13 cellular contexts compared by ENCODE assay signal in the genomic region with DNA sequence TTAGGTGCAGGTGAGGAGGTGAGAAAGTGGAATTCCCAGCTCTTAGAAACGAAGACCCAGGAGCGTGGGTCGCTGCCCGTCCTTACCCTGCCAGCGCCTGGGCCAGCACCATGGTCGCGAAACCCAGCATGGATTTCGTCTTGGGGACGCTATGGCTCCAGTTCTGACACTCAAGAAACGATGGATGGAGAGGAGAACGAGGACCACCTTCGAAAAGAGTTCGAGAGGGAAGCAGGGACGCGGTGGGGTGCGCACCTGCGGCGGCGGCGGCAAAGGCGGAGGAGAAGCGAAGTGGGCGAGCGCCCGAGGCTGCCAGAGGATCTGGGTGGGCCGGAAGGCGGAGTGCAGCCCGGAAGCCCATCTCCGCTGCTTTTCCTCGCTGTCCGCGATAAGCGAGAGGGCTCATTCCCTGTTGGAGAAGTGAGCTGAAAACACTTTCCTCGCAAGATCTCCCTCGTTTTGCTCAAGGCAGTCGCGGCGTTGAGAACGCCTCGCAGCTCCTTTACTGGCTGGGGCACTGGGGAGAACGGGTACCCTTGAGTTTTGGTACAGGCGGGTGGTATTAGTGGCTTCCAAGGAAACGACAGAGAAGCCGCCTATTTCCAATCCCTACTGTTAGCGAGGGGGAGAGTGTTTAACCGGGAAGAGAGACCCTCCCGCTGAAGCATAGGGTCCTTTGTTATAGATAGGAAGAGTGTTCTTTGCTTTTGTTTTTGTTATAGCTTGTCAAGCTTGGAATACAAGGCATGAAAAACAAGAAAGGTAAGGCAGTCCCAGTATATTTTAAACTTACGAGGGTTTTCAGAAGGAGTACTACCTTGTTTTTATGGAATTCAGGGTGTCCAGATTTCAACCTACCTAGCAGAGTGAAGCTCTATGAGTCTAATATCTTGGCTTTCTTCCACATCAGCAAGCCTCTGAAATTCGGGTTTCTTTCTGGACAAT.
A peak's percentile ranks its signal among the peaks of the same experiment; 100 is the strongest.
DNase-seq lines count a peak whose midpoint lies in the region; ATAC-seq and TF ChIP-seq lines count a peak whose summit lies in the region.
"Had no signal": no experiment of that assay in that cellular context is flagged by ENCODE, and none has a peak within 500 bp of the region (broad histone marks: within the 10 kb centered on the region; RNA-seq: fewer than 3 reads in every experiment).

No MANE protein-coding gene starts in this region.

- no peak for TF ChIP-seq CTCF in BE2C (IDR thresholded peaks at IDR 0.05; ENCODE audit: low read depth, low read length)
- no peak for TF ChIP-seq CTCF in HL-60 (IDR thresholded peaks at IDR 0.05; ENCODE audit: insufficient read depth, low read length)
- no peak for TF ChIP-seq CTCF in chondrocyte (IDR thresholded peaks at IDR 0.05)
- TF ChIP-seq CTCF in esophagus muscularis mucosa (IDR thresholded peaks at IDR 0.05): no peak

- peak overlapping the region; percentile 66 for H3K4me3 Mint-ChIP-seq in chondrocyte (ENCODE audit: unreplicated experiment)
- peak overlapping the region in 5 of 8 donors; percentile 13 to 84 (median 25) for H3K4me3 Mint-ChIP-seq in naive B cell

- H3K9me3 Mint-ChIP-seq in chondrocyte (ENCODE audit: low read depth): no peaks in the 10 kb centered on the region
- peaks cover 9 to 53% (median 30%) of the 10 kb centered on the region in 7 donors for H3K9me3 Mint-ChIP-seq in naive B cell

- 0 out of 2 replicates have a peak, but pooled peaks cover 4% of the 10 kb centered on the region for H3K4me1 ChIP-seq in BE2C
- peaks cover 0 to 12% (median 6%) of the 10 kb centered on the region in 4 donors for H3K4me1 ChIP-seq in esophagus muscularis mucosa

- DNase-seq in BE2C (peak; percentile 39), HL-60 (ENCODE audit: low read depth in 1 of 2, low spot score in 1 of 2) (no peak), chondrocyte (ENCODE audit: low spot score) (no peak), naive B cell (no peak), dermis blood vessel endothelial cell (no peak), sciatic nerve (ENCODE audit: low spot score) (no peak), esophagus muscularis mucosa (ENCODE audit: extremely low spot score) (no peak)
- DNase-seq: cerebellar nuclear complex, DMS153, NCI-H510A treated with DMSO at 0.1 percent for 48 hours, ovary, transverse colon had no signal

- no peak overlapping the region for H3K27ac ChIP-seq in HL-60 (replicated peaks)
- H3K27ac ChIP-seq in esophagus muscularis mucosa (replicated peaks in 1 of 4): no peak overlapping the region
- H3K27ac ChIP-seq: ovary, transverse colon had no signal

- intact Hi-C loops in sciatic nerve (cut with DNase I): no loop called here
- intact Hi-C loops in esophagus muscularis mucosa (cut with DNase I): no loop called here

- no peaks in the 10 kb centered on the region for H3K36me3 ChIP-seq in BE2C
- H3K36me3 ChIP-seq in esophagus muscularis mucosa: no peaks in the 10 kb centered on the region
- H3K36me3 ChIP-seq: ovary, transverse colon had no signal

- TF ChIP-seq POLR2A in esophagus muscularis mucosa (IDR thresholded peaks at IDR 0.05; ENCODE audit: low read depth): no peak

- H3K4me3 ChIP-seq in BE2C (ENCODE audit: low read depth, low read length) (peak overlapping the region; percentile 70), HL-60 (replicated peaks; ENCODE audit: insufficient read depth, low read length) (peak overlapping the region; percentile 22; the same call in 1 of the 2 replicates), esophagus muscularis mucosa (no peak overlapping the region)
- H3K4me3 ChIP-seq: ovary, transverse colon had no signal

- ATAC-seq in naive B cell (ENCODE audit: low read depth in 2 of 2) (no peak), sciatic nerve (no peak), HG03280 (IDR thresholded peaks at IDR 0.05; ENCODE audit: unreplicated experiment) (no peak)

- H3K9me3 ChIP-seq in BE2C (no peaks in the 10 kb centered on the region), esophagus muscularis mucosa (no peaks in the 10 kb centered on the region)
- H3K9me3 ChIP-seq: ovary, transverse colon had no signal

- H3K27me3 ChIP-seq in BE2C (peaks cover 30% of the 10 kb centered on the region), HL-60 (ENCODE audit: insufficient read depth, poor library complexity, severe bottlenecking) (peaks cover 31% of the 10 kb centered on the region), esophagus muscularis mucosa (peaks cover 0 to 100% (median 55%) of the 10 kb centered on the region in 4 donors)

- no peak for TF ChIP-seq EP300 in esophagus muscularis mucosa (IDR thresholded peaks at IDR 0.05)

- no peak overlapping the region for H3K27ac Mint-ChIP-seq in chondrocyte (ENCODE audit: unreplicated experiment)
- peak overlapping the region in 2 of 6 donors; percentile 74 to 90 for H3K27ac Mint-ChIP-seq in naive B cell

- H3K27me3 Mint-ChIP-seq in chondrocyte (ENCODE audit: low read depth) (peaks cover 84% of the 10 kb centered on the region), naive B cell (peaks cover 87 to 97% (median 95%) of the 10 kb centered on the region in 3 donors)

- peaks cover 6% of the 10 kb centered on the region for H3K36me3 Mint-ChIP-seq in chondrocyte (ENCODE audit: low read depth)
- peaks cover 4 to 53% of the 10 kb centered on the region in 2 donors for H3K36me3 Mint-ChIP-seq in naive B cell

- H3K4me1 Mint-ChIP-seq in chondrocyte (ENCODE audit: low read depth) (peaks cover 37% of the 10 kb centered on the region), naive B cell (peaks cover 5 to 17% (median 14%) of the 10 kb centered on the region in 3 donors)

- 5% methylated on average over 49 of the region's 49 CpGs for WGBS in esophagus muscularis mucosa

Comparison
In these comparisons a context has a peak if more than half of its experiments do, and no peak if none do; other contexts are left out.
1. H3K4me3 ChIP-seq: peak in BE2C (single experiment) and HL-60 (single experiment); none in esophagus muscularis mucosa (0 of 4).